Comparison of ENCODE assay signal across 24 cellular contexts in genomic region chr16:61460020-61460419, GRCh38.
"Had no signal": no experiment of that assay in that cellular context is flagged by ENCODE, and none has a peak within 500 bp of the region (broad histone marks: within the 10 kb centered on the region; RNA-seq: fewer than 3 reads in every experiment).

No MANE protein-coding gene starts in this region.

- H3K27ac ChIP-seq: hepatocyte, left lung, left ventricle myocardium inferior, lower lobe of right lung had no signal

- H3K4me2 ChIP-seq: hepatocyte had no signal

- H3K4me3 ChIP-seq: hepatocyte, left lung, left ventricle myocardium inferior, lower lobe of right lung, lung, mucosa of descending colon had no signal

- H3K4me1 ChIP-seq: left lung, left ventricle myocardium inferior, lower lobe of right lung had no signal

- DNase-seq: hippocampal formation; hypothalamus; immature natural killer cell; islet precursor cell; kidney; kidney glomerular epithelial cell; left cardiac atrium; left colon; left lung; left ventricle myocardium inferior; left ventricle myocardium superior; lower lobe of right lung; mammary epithelial cell; mesenchymal stem cell; mesendoderm; midbrain; mucosa of descending colon; naive B cell; naive thymus-derived CD4-positive, alpha-beta T cell had no signal

- FAIRE-seq: islet of Langerhans, keratinocyte, kidney had no signal

- H3K27me3 ChIP-seq: hepatocyte, left lung had no signal

- ATAC-seq: left cardiac atrium; left colon; left lobe of liver; left lung; left ventricle myocardium superior; lower lobe of right lung; mucosa of descending colon; naive thymus-derived CD4-positive, alpha-beta T cell had no signal

- H3K36me3 ChIP-seq: left lung, left ventricle myocardium inferior, lower lobe of right lung had no signal
